In genomic region chr12:5088586-5089264, GRCh38 we compare ENCODE assay signal across 13 cellular contexts. TPM values are rescaled to one million over a fixed set of nuclear protein-coding genes. Genes with fewer than 3 reads are reported as not detected.
DNase-seq lines count a peak whose midpoint lies in the region; ATAC-seq and TF ChIP-seq lines count a peak whose summit lies in the region.
"Had no signal": no experiment of that assay in that cellular context is flagged by ENCODE, and none has a peak within 500 bp of the region (broad histone marks: within the 10 kb centered on the region; RNA-seq: fewer than 3 reads in every experiment).

No MANE protein-coding gene starts in this region.

- TF ChIP-seq CTCF in fibroblast of mammary gland (conservative IDR thresholded peaks at IDR 0.05; ENCODE audit: control insufficient read depth, insufficient read depth, low read depth, low read length) (no peak), upper lobe of right lung (IDR thresholded peaks at IDR 0.05) (no peak)

- intact Hi-C loops in left ventricle myocardium superior (cut with micrococcal nuclease), result loop anchor here (10.0 kb wide), 1 partner anchor 234 kb away; no protein-coding TSS in a partner anchor
- intact Hi-C loops in cardiac septum (cut with DNase I), result loop anchor here (10.0 kb wide), 2 partner anchors 234 to 356 kb away; no protein-coding TSS in a partner anchor
- intact Hi-C loops in upper lobe of right lung (cut with DNase I), result loop anchor here (10.0 kb wide), 1 partner anchor 64 kb away; no protein-coding TSS in a partner anchor

- H3K36me3 ChIP-seq in SJSA1, result no peaks in the 10 kb centered on the region
- H3K36me3 ChIP-seq in upper lobe of right lung, result no peaks in the 10 kb centered on the region

- H3K9me3 ChIP-seq in SJSA1 (replicated peaks) (no peaks in the 10 kb centered on the region), upper lobe of right lung (no peaks in the 10 kb centered on the region)

- H3K27me3 ChIP-seq in SJSA1 (replicated peaks), result no peaks in the 10 kb centered on the region
- H3K27me3 ChIP-seq in upper lobe of right lung, result no peaks in the 10 kb centered on the region

- peaks cover 52% of the 10 kb centered on the region for H3K4me1 ChIP-seq in SJSA1 (replicated peaks)
- H3K4me1 ChIP-seq in upper lobe of right lung, result no peaks in the 10 kb centered on the region

- H3K27ac ChIP-seq in SJSA1, result peak overlapping the region; percentile 70
- no peak overlapping the region for H3K27ac ChIP-seq in upper lobe of right lung

- no peak for DNase-seq in left ventricle myocardium superior
- no peak for DNase-seq in cardiac septum (ENCODE audit: low spot score)
- peak; percentile 79 to 97 for DNase-seq in SJSA1 (ENCODE audit: low read depth in 1 of 2, low spot score in 2 of 2)
- DNase-seq in fibroblast of mammary gland (ENCODE audit: low read depth), result peak; percentile 25
- no peak for DNase-seq in upper lobe of right lung
- no peak for DNase-seq in activated CD4-positive, alpha-beta T cell treated with anti-CD3 and anti-CD28 coated beads for 1 hour
- DNase-seq in SHP77 treated with DMSO at 0.1 percent for 48 hours (lab: John Stamatoyannopoulos, UW), result no peak
- DNase-seq: activated CD4-positive, CD25-positive, alpha-beta regulatory T cell treated with anti-CD3 and anti-CD28 coated beads, Interleukin-2, amount 50 U/mL, for 72 hours; erythroblast; kidney glomerular epithelial cell; stimulated activated CD4-positive, alpha-beta T cell treated with anti-CD3 and anti-CD28 coated beads, Interleukin-12 subunit alpha, Interleukin-12 subunit beta, amount 100 ng/mL, for 4 hours had no signal

- H3K4me3 ChIP-seq in SJSA1 (no peak overlapping the region), fibroblast of mammary gland (ENCODE audit: control insufficient read depth, low read depth, low read length) (no peak overlapping the region), upper lobe of right lung (no peak overlapping the region)

- ATAC-seq in left ventricle myocardium superior (peak; percentile 21), upper lobe of right lung (peak; percentile 11), GM19467 (IDR thresholded peaks at IDR 0.05; ENCODE audit: unreplicated experiment) (no peak)

RNA-seq across cellular contexts. Expression of gene KCNA5, which starts 45.0 kb away (rescaled TPM):
- total RNA-seq in left ventricle myocardium superior (2.2 TPM), cardiac septum (3.2 TPM), upper lobe of right lung (1.8 TPM)
- not detected in 2 replicates for total RNA-seq in SJSA1 (2014; rRNA removed; shearing (Covaris generic))
- total RNA-seq: bronchial epithelial cell had no signal

Comparison
In these comparisons a context has a peak if more than half of its experiments do, and no peak if none do; other contexts are left out.
1. DNase-seq: peak in SJSA1 (2 of 2) and fibroblast of mammary gland (single experiment); none in left ventricle myocardium superior (single experiment), cardiac septum (single experiment), upper lobe of right lung (single experiment), activated CD4-positive, alpha-beta T cell treated with anti-CD3 and anti-CD28 coated beads for 1 hour (single experiment) and SHP77 treated with DMSO at 0.1 percent for 48 hours (single experiment).